26 cellular contexts compared by ENCODE assay signal in the genomic region with DNA sequence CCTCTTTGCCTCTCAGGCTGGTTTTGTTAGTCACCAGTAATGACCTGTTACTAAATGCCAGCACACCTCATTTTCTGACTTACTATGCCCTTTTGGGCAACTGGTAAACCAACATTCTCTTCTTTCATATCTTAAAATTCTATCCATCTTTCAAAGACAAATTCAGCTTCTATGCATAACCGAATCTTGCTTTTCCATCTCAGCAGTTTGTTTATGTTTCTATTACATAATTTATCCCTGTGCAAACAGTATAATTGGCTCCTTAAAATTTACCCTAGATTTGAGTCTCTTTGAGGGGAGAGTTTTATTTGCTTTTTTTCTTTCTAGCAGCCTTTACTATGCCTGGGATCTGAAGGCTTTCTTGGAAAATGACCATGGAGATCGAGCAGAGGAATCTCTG.
"Had no signal": no experiment of that assay in that cellular context is flagged by ENCODE, and none has a peak within 500 bp of the region (broad histone marks: within the 10 kb centered on the region; RNA-seq: fewer than 3 reads in every experiment).

No MANE protein-coding gene starts in this region.

- H3K9me3 ChIP-seq: stomach, suprapubic skin, thoracic aorta, thyroid gland, tibial artery, tibial nerve, transverse colon, upper lobe of left lung, upper lobe of right lung, uterus, vagina had no signal

- H3K27ac ChIP-seq: stomach, suprapubic skin, thoracic aorta, thyroid gland, tibial artery, tibial nerve, upper lobe of left lung, upper lobe of right lung, uterus, vagina had no signal

- ATAC-seq: stimulated activated effector memory CD8-positive, alpha-beta T cell treated with anti-CD3 and anti-CD28 coated beads, Interleukin-12 subunit alpha, Interleukin-12 subunit beta, amount 100 ng/mL, for 72 hours; stimulated activated memory B cell treated with anti-CD40 and anti-IgM and Interleukin-4, amounts not matched to agents 10 μg/mL and 1 μg/mL and 100 μg/mL, for 72 hours; stimulated activated naive B cell treated with anti-CD40 and anti-IgM and Interleukin-4, amounts not matched to agents 10 μg/mL and 1 μg/mL and 100 μg/mL, for 72 hours; stimulated activated naive CD8-positive, alpha-beta T cell treated with anti-CD3 and anti-CD28 coated beads, Interleukin-15, amount 100 ng/mL, for 72 hours; stimulated activated naive CD8-positive, alpha-beta T cell treated with anti-CD3 and anti-CD28 coated beads, Interleukin-15, Interleukin-2, amounts not matched to agents 100 U/mL and 50 U/mL, for 24 hours; upper lobe of right lung had no signal

- H3K4me1 ChIP-seq: suprapubic skin, thyroid gland, tibial artery, tibial nerve, upper lobe of left lung, upper lobe of right lung, uterus, vagina had no signal

- H3K4me1 Mint-ChIP-seq: stimulated activated effector memory CD8-positive, alpha-beta T cell treated with anti-CD3 and anti-CD28 coated beads, Interleukin-12 subunit alpha, Interleukin-12 subunit beta, amount 100 ng/mL, for 72 hours; stimulated activated memory B cell treated with anti-CD40 and anti-IgM and Interleukin-4, amounts not matched to agents 10 μg/mL and 1 μg/mL and 100 μg/mL, for 72 hours had no signal

- H3K4me3 Mint-ChIP-seq: stimulated activated effector memory CD8-positive, alpha-beta T cell treated with anti-CD3 and anti-CD28 coated beads, Interleukin-12 subunit alpha, Interleukin-12 subunit beta, amount 100 ng/mL, for 72 hours; stimulated activated memory B cell treated with anti-CD40 and anti-IgM and Interleukin-4, amounts not matched to agents 10 μg/mL and 1 μg/mL and 100 μg/mL, for 72 hours; stimulated activated naive B cell treated with anti-CD40 and anti-IgM and Interleukin-4, amounts not matched to agents 10 μg/mL and 1 μg/mL and 100 μg/mL, for 72 hours; stimulated activated naive CD8-positive, alpha-beta T cell treated with anti-CD3 and anti-CD28 coated beads, Interleukin-15, amount 100 ng/mL, for 72 hours; stimulated activated naive CD8-positive, alpha-beta T cell treated with anti-CD3 and anti-CD28 coated beads, Interleukin-15, Interleukin-2, amounts not matched to agents 100 ng/mL and 50 ng/mL, for 24 hours; type B pancreatic cell had no signal

- H3K27ac Mint-ChIP-seq: stimulated activated effector memory CD8-positive, alpha-beta T cell treated with anti-CD3 and anti-CD28 coated beads, Interleukin-12 subunit alpha, Interleukin-12 subunit beta, amount 100 ng/mL, for 72 hours; stimulated activated memory B cell treated with anti-CD40 and anti-IgM and Interleukin-4, amounts not matched to agents 10 μg/mL and 1 μg/mL and 100 μg/mL, for 72 hours; stimulated activated naive B cell treated with anti-CD40 and anti-IgM and Interleukin-4, amounts not matched to agents 10 μg/mL and 1 μg/mL and 100 μg/mL, for 72 hours; stimulated activated naive CD8-positive, alpha-beta T cell treated with anti-CD3 and anti-CD28 coated beads, Interleukin-15, Interleukin-2, amounts not matched to agents 100 ng/mL and 50 ng/mL, for 24 hours; type B pancreatic cell had no signal

- H3K4me3 ChIP-seq: stomach, suprapubic skin, thoracic aorta, thyroid gland, tibial artery, tibial nerve, transverse colon, upper lobe of left lung, upper lobe of right lung, uterus, vagina had no signal

- H3K36me3 ChIP-seq: stomach, suprapubic skin, thoracic aorta, thyroid gland, tibial artery, tibial nerve, transverse colon, upper lobe of left lung, upper lobe of right lung, uterus, vagina had no signal

- H3K36me3 Mint-ChIP-seq: stimulated activated effector memory CD8-positive, alpha-beta T cell treated with anti-CD3 and anti-CD28 coated beads, Interleukin-12 subunit alpha, Interleukin-12 subunit beta, amount 100 ng/mL, for 72 hours; stimulated activated memory B cell treated with anti-CD40 and anti-IgM and Interleukin-4, amounts not matched to agents 10 μg/mL and 1 μg/mL and 100 μg/mL, for 72 hours; stimulated activated naive B cell treated with anti-CD40 and anti-IgM and Interleukin-4, amounts not matched to agents 10 μg/mL and 1 μg/mL and 100 μg/mL, for 72 hours; type B pancreatic cell had no signal

- H3K27me3 ChIP-seq: stomach, thyroid gland, tibial nerve, transverse colon, upper lobe of left lung, upper lobe of right lung, uterus, vagina had no signal

- DNase-seq: stimulated activated CD4-positive, alpha-beta T cell treated with anti-CD3 and anti-CD28 coated beads, Interleukin-2, amount 100 ng/mL, for 48 hours; stimulated activated CD4-positive, alpha-beta T cell treated with anti-CD3 and anti-CD28 coated beads, Interleukin-4, amount 100 ng/mL, for 1 hour; stimulated activated CD4-positive, alpha-beta T cell treated with anti-CD3 and anti-CD28 coated beads, Interleukin-4, amount 100 ng/mL, for 24 hours; stimulated activated CD4-positive, alpha-beta T cell treated with anti-CD3 and anti-CD28 coated beads, Interleukin-4, amount 100 ng/mL, for 4 hours; stimulated activated CD8-positive, alpha-beta memory T cell treated with anti-CD3 and anti-CD28 coated beads, Interleukin-4, amount 100 ng/mL, for 48 hours; stimulated activated naive B cell treated with anti-CD40 and anti-IgM and Interleukin-4, amounts not matched to agents 10 μg/mL and 1 μg/mL and 100 μg/mL, for 72 hours; stimulated activated naive CD4-positive, alpha-beta T cell; stimulated activated naive CD4-positive, alpha-beta T cell treated with Interleukin-2 at 50 U/mL for 16 hours; stimulated activated naive CD8-positive, alpha-beta T cell treated with anti-CD3 and anti-CD28 coated beads, Interleukin-15, amount 100 ng/mL, for 72 hours; stimulated activated naive CD8-positive, alpha-beta T cell treated with anti-CD3 and anti-CD28 coated beads, Interleukin-15, Interleukin-2, amounts not matched to agents 100 U/mL and 50 U/mL, for 24 hours; stomach; substantia nigra; thyroid gland; tibial artery; transverse colon; upper lobe of left lung; upper lobe of right lung; uterus had no signal

- H3K9me3 Mint-ChIP-seq: stimulated activated effector memory CD8-positive, alpha-beta T cell treated with anti-CD3 and anti-CD28 coated beads, Interleukin-12 subunit alpha, Interleukin-12 subunit beta, amount 100 ng/mL, for 72 hours; stimulated activated naive CD8-positive, alpha-beta T cell treated with anti-CD3 and anti-CD28 coated beads, Interleukin-15, amount 100 ng/mL, for 72 hours; stimulated activated naive CD8-positive, alpha-beta T cell treated with anti-CD3 and anti-CD28 coated beads, Interleukin-15, Interleukin-2, amounts not matched to agents 100 ng/mL and 50 ng/mL, for 24 hours; type B pancreatic cell had no signal
